ENCODE assay signal across 18 cellular contexts in genomic region chr15:100900895-100901169, GRCh38. TPM values are rescaled to one million over a fixed set of nuclear protein-coding genes. Genes with fewer than 3 reads are reported as not detected.
"Had no signal": no experiment of that assay in that cellular context is flagged by ENCODE, and none has a peak within 500 bp of the region (broad histone marks: within the 10 kb centered on the region; RNA-seq: fewer than 3 reads in every experiment).

No MANE protein-coding gene starts in this region.

- DNase-seq: activated CD4-positive, alpha-beta T cell treated with anti-CD3 and anti-CD28 coated beads for 48 hours; activated CD8-positive, alpha-beta T cell treated with anti-CD3 and anti-CD28 coated beads, Interleukin-2, amount 10 ng/mL, durations not matched to agents 7 days and 5 days; activated naive CD4-positive, alpha-beta T cell; aorta; dorsolateral prefrontal cortex; heart right ventricle; islet precursor cell; left lung; nucleus accumbens; stimulated activated CD4-positive, alpha-beta T cell treated with anti-CD3 and anti-CD28 coated beads, Interleukin-15, amount 100 ng/mL, for 24 hours; stimulated activated CD4-positive, alpha-beta T cell treated with anti-CD3 and anti-CD28 coated beads, Interleukin-4, amount 100 ng/mL, for 4 hours had no signal

- H3K27me3 ChIP-seq: dorsolateral prefrontal cortex, thyroid gland had no signal

- H3K27ac ChIP-seq: left lung, SK-N-MC, thyroid gland had no signal

- H3K9me3 ChIP-seq: left lung, thyroid gland had no signal

- FAIRE-seq: endometrium, frontal cortex had no signal

- ATAC-seq: activated CD8-positive, alpha-beta T cell treated with anti-CD3 and anti-CD28 coated beads, Interleukin-2, amount 10 ng/mL, durations not matched to agents 7 days and 5 days; heart right ventricle; left lung; WTC11 had no signal

- H3K4me3 ChIP-seq: dorsolateral prefrontal cortex, heart right ventricle, left lung, SK-N-MC, thyroid gland had no signal

- H3K36me3 ChIP-seq: left lung, thyroid gland had no signal

RNA-seq across cellular contexts. Expression of gene ALDH1A3, which starts 21.2 kb away (rescaled TPM):
- total RNA-seq: activated CD8-positive, alpha-beta T cell treated with anti-CD3 and anti-CD28 coated beads, Interleukin-2, amount 10 ng/mL, durations not matched to agents 7 days and 5 days; activated T-helper 1 cell treated with anti-CD3 and anti-CD28 coated beads, Interleukin-12 subunit alpha, Interleukin-12 subunit beta, Interleukin-2, Interleukin-4 antibody, amounts not matched to agents 30 ng/mL and 10 ng/mL and 1 ng/mL, durations not matched to agents 14 hours and 24 hours and 36 hours; myocyte had no signal
